Comparison of ENCODE assay signal across 1 cellular context in the genomic region with DNA sequence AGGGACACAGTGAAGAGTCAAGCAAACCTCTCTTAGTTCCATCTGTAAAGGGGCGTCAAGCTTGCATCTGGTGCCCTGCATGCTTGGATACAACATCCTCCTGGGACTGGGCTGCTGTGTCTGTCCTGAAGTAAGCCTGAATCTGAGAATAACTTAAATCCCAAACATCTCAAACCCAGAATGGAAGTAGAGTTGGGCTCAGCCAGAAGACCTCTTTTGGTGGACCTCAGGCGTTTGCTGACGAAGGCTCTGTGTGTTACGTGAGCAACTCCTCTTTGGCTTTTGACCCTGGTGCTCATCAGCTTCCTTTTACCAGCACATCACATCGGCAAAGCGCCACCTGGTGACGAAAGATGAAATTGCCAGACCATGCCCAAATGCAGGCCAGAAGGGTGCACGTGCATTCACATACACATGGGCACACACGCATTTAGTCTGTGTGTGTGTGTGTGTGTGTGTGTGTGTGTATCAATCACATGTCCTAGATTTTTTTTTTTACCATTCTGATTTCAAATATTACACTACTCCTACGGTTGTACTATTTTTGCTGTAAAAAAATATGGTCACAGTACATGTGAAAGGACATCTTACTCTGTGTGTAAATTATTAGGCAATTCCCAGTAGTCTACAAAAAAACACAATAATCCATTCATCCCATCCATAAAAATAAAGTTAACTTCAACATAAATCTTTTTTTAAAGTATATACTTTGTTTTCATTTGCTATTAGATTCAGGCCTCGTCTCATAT.
TF ChIP-seq lines count a peak whose summit lies in the region.

No MANE protein-coding gene starts in this region.

TF ChIP-seq in HepG2, 621 proteins besides CTCF, POLR2A, EP300 and RAD21 (continued from another document and continues in another):
- TF ChIP-seq, protein P1, sequence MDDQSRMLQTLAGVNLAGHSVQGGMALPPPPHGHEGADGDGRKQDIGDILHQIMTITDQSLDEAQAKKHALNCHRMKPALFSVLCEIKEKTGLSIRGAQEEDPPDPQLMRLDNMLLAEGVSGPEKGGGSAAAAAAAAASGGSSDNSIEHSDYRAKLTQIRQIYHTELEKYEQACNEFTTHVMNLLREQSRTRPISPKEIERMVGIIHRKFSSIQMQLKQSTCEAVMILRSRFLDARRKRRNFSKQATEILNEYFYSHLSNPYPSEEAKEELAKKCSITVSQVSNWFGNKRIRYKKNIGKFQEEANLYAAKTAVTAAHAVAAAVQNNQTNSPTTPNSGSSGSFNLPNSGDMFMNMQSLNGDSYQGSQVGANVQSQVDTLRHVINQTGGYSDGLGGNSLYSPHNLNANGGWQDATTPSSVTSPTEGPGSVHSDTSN (CRISPR knock-in tag; IDR thresholded peaks at IDR 0.05; ENCODE audit: borderline replicate concordance), result no peak
- peak; percentile 61; the same call in 1 of the 2 replicates for TF ChIP-seq FOXC1 (CRISPR knock-in tag; IDR thresholded peaks at IDR 0.05; ENCODE audit: borderline replicate concordance)
- TF ChIP-seq ZNF784 (CRISPR knock-in tag; IDR thresholded peaks at IDR 0.05; ENCODE audit: borderline replicate concordance), result no peak
- no peak for TF ChIP-seq ZNF619 (CRISPR knock-in tag; IDR thresholded peaks at IDR 0.05)
- 0 out of 2 replicates have a peak, but pooled peaks have one; percentile 50 for TF ChIP-seq SSRP1 (CRISPR knock-in tag; IDR thresholded peaks at IDR 0.05)
- peak; percentile 79; the same call in 1 of the 2 replicates for TF ChIP-seq ZNF788 (CRISPR knock-in tag; IDR thresholded peaks at IDR 0.05; ENCODE audit: borderline replicate concordance)
- TF ChIP-seq CHCHD3 (CRISPR knock-in tag; IDR thresholded peaks at IDR 0.05), result no peak
- TF ChIP-seq STAT5B (CRISPR knock-in tag; IDR thresholded peaks at IDR 0.05), result no peak
- no peak for TF ChIP-seq ZNF12 (CRISPR knock-in tag; IDR thresholded peaks at IDR 0.05)
- no peak for TF ChIP-seq ADNP (CRISPR knock-in tag; IDR thresholded peaks at IDR 0.05)
- TF ChIP-seq, protein P2, sequence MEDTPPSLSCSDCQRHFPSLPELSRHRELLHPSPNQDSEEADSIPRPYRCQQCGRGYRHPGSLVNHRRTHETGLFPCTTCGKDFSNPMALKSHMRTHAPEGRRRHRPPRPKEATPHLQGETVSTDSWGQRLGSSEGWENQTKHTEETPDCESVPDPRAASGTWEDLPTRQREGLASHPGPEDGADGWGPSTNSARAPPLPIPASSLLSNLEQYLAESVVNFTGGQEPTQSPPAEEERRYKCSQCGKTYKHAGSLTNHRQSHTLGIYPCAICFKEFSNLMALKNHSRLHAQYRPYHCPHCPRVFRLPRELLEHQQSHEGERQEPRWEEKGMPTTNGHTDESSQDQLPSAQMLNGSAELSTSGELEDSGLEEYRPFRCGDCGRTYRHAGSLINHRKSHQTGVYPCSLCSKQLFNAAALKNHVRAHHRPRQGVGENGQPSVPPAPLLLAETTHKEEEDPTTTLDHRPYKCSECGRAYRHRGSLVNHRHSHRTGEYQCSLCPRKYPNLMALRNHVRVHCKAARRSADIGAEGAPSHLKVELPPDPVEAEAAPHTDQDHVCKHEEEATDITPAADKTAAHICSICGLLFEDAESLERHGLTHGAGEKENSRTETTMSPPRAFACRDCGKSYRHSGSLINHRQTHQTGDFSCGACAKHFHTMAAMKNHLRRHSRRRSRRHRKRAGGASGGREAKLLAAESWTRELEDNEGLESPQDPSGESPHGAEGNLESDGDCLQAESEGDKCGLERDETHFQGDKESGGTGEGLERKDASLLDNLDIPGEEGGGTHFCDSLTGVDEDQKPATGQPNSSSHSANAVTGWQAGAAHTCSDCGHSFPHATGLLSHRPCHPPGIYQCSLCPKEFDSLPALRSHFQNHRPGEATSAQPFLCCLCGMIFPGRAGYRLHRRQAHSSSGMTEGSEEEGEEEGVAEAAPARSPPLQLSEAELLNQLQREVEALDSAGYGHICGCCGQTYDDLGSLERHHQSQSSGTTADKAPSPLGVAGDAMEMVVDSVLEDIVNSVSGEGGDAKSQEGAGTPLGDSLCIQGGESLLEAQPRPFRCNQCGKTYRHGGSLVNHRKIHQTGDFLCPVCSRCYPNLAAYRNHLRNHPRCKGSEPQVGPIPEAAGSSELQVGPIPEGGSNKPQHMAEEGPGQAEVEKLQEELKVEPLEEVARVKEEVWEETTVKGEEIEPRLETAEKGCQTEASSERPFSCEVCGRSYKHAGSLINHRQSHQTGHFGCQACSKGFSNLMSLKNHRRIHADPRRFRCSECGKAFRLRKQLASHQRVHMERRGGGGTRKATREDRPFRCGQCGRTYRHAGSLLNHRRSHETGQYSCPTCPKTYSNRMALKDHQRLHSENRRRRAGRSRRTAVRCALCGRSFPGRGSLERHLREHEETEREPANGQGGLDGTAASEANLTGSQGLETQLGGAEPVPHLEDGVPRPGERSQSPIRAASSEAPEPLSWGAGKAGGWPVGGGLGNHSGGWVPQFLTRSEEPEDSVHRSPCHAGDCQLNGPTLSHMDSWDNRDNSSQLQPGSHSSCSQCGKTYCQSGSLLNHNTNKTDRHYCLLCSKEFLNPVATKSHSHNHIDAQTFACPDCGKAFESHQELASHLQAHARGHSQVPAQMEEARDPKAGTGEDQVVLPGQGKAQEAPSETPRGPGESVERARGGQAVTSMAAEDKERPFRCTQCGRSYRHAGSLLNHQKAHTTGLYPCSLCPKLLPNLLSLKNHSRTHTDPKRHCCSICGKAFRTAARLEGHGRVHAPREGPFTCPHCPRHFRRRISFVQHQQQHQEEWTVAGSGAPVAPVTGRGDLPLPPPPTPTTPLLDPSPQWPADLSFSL (CRISPR knock-in tag; IDR thresholded peaks at IDR 0.05), result peak; percentile 46; the same call in 1 of the 2 replicates
- TF ChIP-seq FOXO1 (CRISPR knock-in tag; IDR thresholded peaks at IDR 0.05), result peak; percentile 54; the same call in 1 of the 2 replicates
- no peak for TF ChIP-seq ZNF235 (CRISPR knock-in tag; IDR thresholded peaks at IDR 0.05; ENCODE audit: borderline replicate concordance)
- TF ChIP-seq HMG20B (CRISPR knock-in tag; conservative IDR thresholded peaks at IDR 0.05), result no peak
- TF ChIP-seq TFDP1 (CRISPR knock-in tag; IDR thresholded peaks at IDR 0.05; ENCODE audit: borderline replicate concordance), result peak; percentile 54; the same call in 1 of the 2 replicates
- peak; percentile 55; the same call in 1 of the 2 replicates for TF ChIP-seq KDM4B (CRISPR knock-in tag; IDR thresholded peaks at IDR 0.05)
- TF ChIP-seq, protein P3, sequence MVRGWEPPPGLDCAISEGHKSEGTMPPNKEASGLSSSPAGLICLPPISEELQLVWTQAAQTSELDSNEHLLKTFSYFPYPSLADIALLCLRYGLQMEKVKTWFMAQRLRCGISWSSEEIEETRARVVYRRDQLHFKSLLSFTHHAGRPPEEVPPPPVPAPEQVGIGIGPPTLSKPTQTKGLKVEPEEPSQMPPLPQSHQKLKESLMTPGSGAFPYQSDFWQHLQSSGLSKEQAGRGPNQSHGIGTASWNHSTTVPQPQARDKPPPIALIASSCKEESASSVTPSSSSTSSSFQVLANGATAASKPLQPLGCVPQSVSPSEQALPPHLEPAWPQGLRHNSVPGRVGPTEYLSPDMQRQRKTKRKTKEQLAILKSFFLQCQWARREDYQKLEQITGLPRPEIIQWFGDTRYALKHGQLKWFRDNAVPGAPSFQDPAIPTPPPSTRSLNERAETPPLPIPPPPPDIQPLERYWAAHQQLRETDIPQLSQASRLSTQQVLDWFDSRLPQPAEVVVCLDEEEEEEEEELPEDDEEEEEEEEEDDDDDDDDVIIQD (CRISPR knock-in tag; IDR thresholded peaks at IDR 0.05; ENCODE audit: low read depth), result peak; percentile 74
- no peak for TF ChIP-seq TCF7 (IDR thresholded peaks at IDR 0.05; ENCODE audit: low read depth)
- peak; percentile 78 for TF ChIP-seq ZSCAN25 (CRISPR knock-in tag; IDR thresholded peaks at IDR 0.05)
- no peak for TF ChIP-seq ARID2 (CRISPR knock-in tag; IDR thresholded peaks at IDR 0.05; ENCODE audit: borderline replicate concordance)
- TF ChIP-seq ZNF138 (CRISPR knock-in tag; IDR thresholded peaks at IDR 0.05; ENCODE audit: low read depth), result no peak
- peak; percentile 66; the same call in 1 of the 2 replicates for TF ChIP-seq RCOR2 (CRISPR knock-in tag; IDR thresholded peaks at IDR 0.05)
- TF ChIP-seq ZNF737 (CRISPR knock-in tag; IDR thresholded peaks at IDR 0.05; ENCODE audit: borderline replicate concordance), result no peak
- no peak for TF ChIP-seq SOX13 (IDR thresholded peaks at IDR 0.05)
- peak in 1 of 2 experiments; percentile 45; a peak in 1 of 4 replicates for TF ChIP-seq SOX13 (CRISPR knock-in tag; conservative IDR thresholded peaks at IDR 0.05 in 1 of 2, IDR thresholded peaks at IDR 0.05 in 1 of 2)
- no peak for TF ChIP-seq PLRG1 (conservative IDR thresholded peaks at IDR 0.05)
- no peak for TF ChIP-seq RARG (CRISPR knock-in tag; IDR thresholded peaks at IDR 0.05; ENCODE audit: low read depth)
- no peak for TF ChIP-seq PRPF4 (IDR thresholded peaks at IDR 0.05; ENCODE audit: low read depth, low read length, poor library complexity, severe bottlenecking)
- no peak for TF ChIP-seq ZNF468 (CRISPR knock-in tag; IDR thresholded peaks at IDR 0.05)
- TF ChIP-seq GTF3A (CRISPR knock-in tag; conservative IDR thresholded peaks at IDR 0.05), result no peak
- peak; percentile 30; the same call in 1 of the 2 replicates for TF ChIP-seq HNF4G (IDR thresholded peaks at IDR 0.05; ENCODE audit: borderline replicate concordance, low read depth, low read length)
- TF ChIP-seq HNF4G (CRISPR knock-in tag; IDR thresholded peaks at IDR 0.05; ENCODE audit: borderline replicate concordance, low read depth), result no peak
- TF ChIP-seq CCDC6 (CRISPR knock-in tag; IDR thresholded peaks at IDR 0.05), result peak; percentile 82; the same call in 1 of the 2 replicates
- TF ChIP-seq FOXO4 (CRISPR knock-in tag; conservative IDR thresholded peaks at IDR 0.05), result no peak
- 0 out of 2 replicates have a peak, but pooled peaks have one; percentile 56 for TF ChIP-seq ZNF431 (CRISPR knock-in tag; IDR thresholded peaks at IDR 0.05; ENCODE audit: borderline replicate concordance, low read depth)
- no peak for TF ChIP-seq ZBTB38 (CRISPR knock-in tag; IDR thresholded peaks at IDR 0.05)
- TF ChIP-seq, protein P4, sequence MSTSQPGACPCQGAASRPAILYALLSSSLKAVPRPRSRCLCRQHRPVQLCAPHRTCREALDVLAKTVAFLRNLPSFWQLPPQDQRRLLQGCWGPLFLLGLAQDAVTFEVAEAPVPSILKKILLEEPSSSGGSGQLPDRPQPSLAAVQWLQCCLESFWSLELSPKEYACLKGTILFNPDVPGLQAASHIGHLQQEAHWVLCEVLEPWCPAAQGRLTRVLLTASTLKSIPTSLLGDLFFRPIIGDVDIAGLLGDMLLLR (CRISPR knock-in tag; IDR thresholded peaks at IDR 0.05), result 0 out of 2 replicates have a peak, but pooled peaks have one; percentile 54
- peak; percentile 78; the same call in 1 of the 2 replicates for TF ChIP-seq ZNF580 (CRISPR knock-in tag; IDR thresholded peaks at IDR 0.05; ENCODE audit: borderline replicate concordance, low read depth)
- no peak for TF ChIP-seq CCAR2 (optimal IDR thresholded peaks at IDR 0.05; ENCODE audit: low read depth, low read length)
- no peak for TF ChIP-seq ZFP37 (CRISPR knock-in tag; IDR thresholded peaks at IDR 0.05; ENCODE audit: borderline replicate concordance)
- TF ChIP-seq ZNF251 (CRISPR knock-in tag; IDR thresholded peaks at IDR 0.05), result no peak
- TF ChIP-seq PHF20 (CRISPR knock-in tag; IDR thresholded peaks at IDR 0.05), result peak; percentile 40
- peak; percentile 56; the same call in 1 of the 2 replicates for TF ChIP-seq HMG20A (CRISPR knock-in tag; IDR thresholded peaks at IDR 0.05; ENCODE audit: borderline replicate concordance)
- TF ChIP-seq ZNF557 (CRISPR knock-in tag; IDR thresholded peaks at IDR 0.05), result no peak
- TF ChIP-seq FOXM1 (CRISPR knock-in tag; IDR thresholded peaks at IDR 0.05), result no peak
- TF ChIP-seq, protein P5, sequence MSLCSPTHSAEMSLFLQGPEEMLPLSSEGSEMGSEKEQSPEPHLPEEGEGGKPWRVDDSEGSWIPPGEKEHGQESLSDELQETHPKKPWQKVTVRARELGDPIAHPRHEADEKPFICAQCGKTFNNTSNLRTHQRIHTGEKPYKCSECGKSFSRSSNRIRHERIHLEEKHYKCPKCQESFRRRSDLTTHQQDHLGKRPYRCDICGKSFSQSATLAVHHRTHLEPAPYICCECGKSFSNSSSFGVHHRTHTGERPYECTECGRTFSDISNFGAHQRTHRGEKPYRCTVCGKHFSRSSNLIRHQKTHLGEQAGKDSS (CRISPR knock-in tag; IDR thresholded peaks at IDR 0.05; ENCODE audit: borderline replicate concordance, low read depth), result peak; percentile 56; the same call in 1 of the 2 replicates
- TF ChIP-seq NR2C2 (CRISPR knock-in tag; IDR thresholded peaks at IDR 0.05; ENCODE audit: borderline replicate concordance), result peak; percentile 84
- TF ChIP-seq ZKSCAN8 (CRISPR knock-in tag; IDR thresholded peaks at IDR 0.05; ENCODE audit: borderline replicate concordance), result 0 out of 2 replicates have a peak, but pooled peaks have one; percentile 45
- TF ChIP-seq ZNF124 (CRISPR knock-in tag; IDR thresholded peaks at IDR 0.05), result peak; percentile 84; the same call in 1 of the 2 replicates
- TF ChIP-seq MXD4 (CRISPR knock-in tag; IDR thresholded peaks at IDR 0.05), result peak; percentile 62; the same call in 1 of the 2 replicates
